19 cellular contexts compared by ENCODE assay signal in the genomic region with DNA sequence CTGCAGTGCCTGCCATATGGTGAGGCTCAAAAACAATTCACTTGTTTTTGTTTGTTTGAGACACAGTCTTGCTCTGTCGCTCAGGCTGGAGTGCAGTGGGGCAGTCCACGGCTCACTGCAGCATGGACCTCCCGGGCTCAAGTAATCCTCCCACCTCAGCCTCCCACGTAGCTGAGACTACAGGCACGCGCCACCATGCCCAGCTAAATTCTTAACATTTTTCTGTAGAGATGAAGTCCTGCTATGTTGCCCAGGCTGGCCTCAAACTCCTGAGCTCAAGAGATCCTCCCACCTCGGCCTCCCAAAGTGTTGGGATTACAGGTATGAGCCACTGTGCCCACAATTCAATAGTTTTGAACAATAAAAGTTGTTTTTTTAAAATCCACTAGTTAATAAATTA. TPM values are rescaled to one million over a fixed set of nuclear protein-coding genes. Genes with fewer than 3 reads are reported as not detected.
A peak's percentile ranks its signal among the peaks of the same experiment; 100 is the strongest.
DNase-seq lines count a peak whose midpoint lies in the region; ATAC-seq and TF ChIP-seq lines count a peak whose summit lies in the region.
"Had no signal": no experiment of that assay in that cellular context is flagged by ENCODE, and none has a peak within 500 bp of the region (broad histone marks: within the 10 kb centered on the region; RNA-seq: fewer than 3 reads in every experiment).

No MANE protein-coding gene starts in this region.

- peaks cover 3% of the 10 kb centered on the region for H3K9me3 Mint-ChIP-seq in osteocyte (ENCODE audit: unreplicated experiment)
- H3K9me3 Mint-ChIP-seq: activated CD4-positive, alpha-beta memory T cell treated with anti-CD3 and anti-CD28 coated beads, Interleukin-2, amount 10 ng/mL, durations not matched to agents 7 days and 5 days; activated naive CD4-positive, alpha-beta T cell treated with anti-CD3 and anti-CD28 coated beads, Interleukin-2, amount 50 U/mL, for 72 hours; CD4-positive, CD25-positive, alpha-beta regulatory T cell; stimulated activated memory B cell treated with anti-CD40 and anti-IgM and Interleukin-4, amounts not matched to agents 10 μg/mL and 1 μg/mL and 100 μg/mL, for 72 hours had no signal

- intact Hi-C loops in Right ventricle myocardium superior (cut with DNase I), result loop anchor here (5.0 kb wide), 1 partner anchor 39 kb away; no protein-coding TSS in a partner anchor
- intact Hi-C loops in esophagus muscularis mucosa (cut with DNase I), result loop anchor here (5.0 kb wide), 3 partner anchors 41 to 119 kb away; no protein-coding TSS in a partner anchor

- no peaks in the 10 kb centered on the region for H3K36me3 Mint-ChIP-seq in osteocyte (ENCODE audit: unreplicated experiment)
- H3K36me3 Mint-ChIP-seq: activated naive CD4-positive, alpha-beta T cell treated with anti-CD3 and anti-CD28 coated beads, Interleukin-2, amount 50 U/mL, for 72 hours; CD4-positive, CD25-positive, alpha-beta regulatory T cell; stimulated activated memory B cell treated with anti-CD40 and anti-IgM and Interleukin-4, amounts not matched to agents 10 μg/mL and 1 μg/mL and 100 μg/mL, for 72 hours had no signal

- H3K27me3 ChIP-seq in right atrium auricular region (no peaks in the 10 kb centered on the region), esophagus muscularis mucosa (no peaks in the 10 kb centered on the region)
- H3K27me3 ChIP-seq: ovary had no signal

- H3K27ac ChIP-seq in right atrium auricular region (peak overlapping the region; percentile 95 to 99), esophagus muscularis mucosa (replicated peaks in 1 of 4) (peak overlapping the region; percentile 99 to 100 (median 99))

- 98% methylated on average over 7 of the region's 7 CpGs for WGBS in esophagus muscularis mucosa

- H3K27me3 Mint-ChIP-seq in osteocyte (ENCODE audit: unreplicated experiment), result no peaks in the 10 kb centered on the region
- H3K27me3 Mint-ChIP-seq: stimulated activated memory B cell treated with anti-CD40 and anti-IgM and Interleukin-4, amounts not matched to agents 10 μg/mL and 1 μg/mL and 100 μg/mL, for 72 hours had no signal

- H3K36me3 ChIP-seq in right atrium auricular region (no peaks in the 10 kb centered on the region), esophagus muscularis mucosa (no peaks in the 10 kb centered on the region)
- H3K36me3 ChIP-seq: HAP-1, ovary had no signal

- H3K9me3 ChIP-seq in right atrium auricular region (no peaks in the 10 kb centered on the region), esophagus muscularis mucosa (no peaks in the 10 kb centered on the region)
- H3K9me3 ChIP-seq: HAP-1, ovary had no signal

- H3K4me1 ChIP-seq in right atrium auricular region (peaks cover 0 to 22% of the 10 kb centered on the region in 2 donors), esophagus muscularis mucosa (peaks cover 14 to 36% (median 26%) of the 10 kb centered on the region in 4 donors)

- no peak for ATAC-seq in Right ventricle myocardium superior (ENCODE audit: poor library complexity)
- ATAC-seq in GM18907 (IDR thresholded peaks at IDR 0.05; ENCODE audit: unreplicated experiment), result no peak
- ATAC-seq: activated naive CD4-positive, alpha-beta T cell treated with anti-CD3 and anti-CD28 coated beads, Interleukin-2, amount 50 U/mL, for 72 hours; activated T-cell treated with anti-CD3 and anti-CD28 coated beads, Interleukin-2, amount 50 U/mL, for 4 hours; stimulated activated memory B cell treated with anti-CD40 and anti-IgM and Interleukin-4, amounts not matched to agents 10 μg/mL and 1 μg/mL and 100 μg/mL, for 72 hours had no signal

- TF ChIP-seq EP300 in esophagus muscularis mucosa (IDR thresholded peaks at IDR 0.05), result no peak

- TF ChIP-seq POLR2A in esophagus muscularis mucosa (IDR thresholded peaks at IDR 0.05; ENCODE audit: low read depth) (no peak), erythroblast (IDR thresholded peaks at IDR 0.05; ENCODE audit: low read length) (no peak)

- no peak for DNase-seq in right atrium auricular region (ENCODE audit: low spot score)
- no peak for DNase-seq in Right ventricle myocardium superior
- DNase-seq in esophagus muscularis mucosa (ENCODE audit: extremely low spot score), result no peak
- DNase-seq in osteocyte (ENCODE audit: extremely low spot score, unreplicated experiment), result peak; percentile 46
- no peak for DNase-seq in pons (ENCODE audit: low spot score)
- no peak for DNase-seq in NCI-H2196 treated with DMSO at 0.1 percent for 48 hours (lab: John Stamatoyannopoulos, UW; ENCODE audit: unreplicated experiment)
- DNase-seq in erythroblast (lab: John Stamatoyannopoulos, UW), result no peak
- DNase-seq: activated CD4-positive, alpha-beta memory T cell treated with anti-CD3 and anti-CD28 coated beads, Interleukin-2, amount 10 ng/mL, durations not matched to agents 7 days and 5 days; activated T-cell treated with anti-CD3 and anti-CD28 coated beads, Interleukin-2, amount 50 U/mL, for 4 hours; CD4-positive, CD25-positive, alpha-beta regulatory T cell; hippocampal formation; kidney glomerular epithelial cell; NCI-H1417; NCI-H2171; ovary had no signal

- TF ChIP-seq CTCF in right atrium auricular region (IDR thresholded peaks at IDR 0.05) (no peak), esophagus muscularis mucosa (IDR thresholded peaks at IDR 0.05) (no peak), osteocyte (IDR thresholded peaks at IDR 0.05) (no peak)

- no peak overlapping the region for H3K27ac Mint-ChIP-seq in osteocyte (ENCODE audit: unreplicated experiment)
- H3K27ac Mint-ChIP-seq: activated CD4-positive, alpha-beta memory T cell treated with anti-CD3 and anti-CD28 coated beads, Interleukin-2, amount 10 ng/mL, durations not matched to agents 7 days and 5 days had no signal

- H3K4me3 Mint-ChIP-seq in osteocyte (ENCODE audit: unreplicated experiment), result no peak overlapping the region
- H3K4me3 Mint-ChIP-seq: activated CD4-positive, alpha-beta memory T cell treated with anti-CD3 and anti-CD28 coated beads, Interleukin-2, amount 10 ng/mL, durations not matched to agents 7 days and 5 days had no signal

- H3K4me3 ChIP-seq in right atrium auricular region, result no peak overlapping the region
- H3K4me3 ChIP-seq in esophagus muscularis mucosa, result no peak overlapping the region

- peaks cover 24% of the 10 kb centered on the region for H3K4me1 Mint-ChIP-seq in osteocyte (ENCODE audit: unreplicated experiment)

RNA-seq across cellular contexts. Expression of gene CORO1C, which starts 1.8 kb away (rescaled TPM):
- total RNA-seq in right atrium auricular region (10 to 100 TPM; 59.6 to 70.7 TPM), Right ventricle myocardium superior (69.1 TPM), esophagus muscularis mucosa (100 to 1,000 TPM; 221 to 441 (median 315) TPM), osteocyte (234 and 248 TPM in 2 replicates)
